Comparison of ENCODE assay signal across 8 cellular contexts in genomic region chr15:70569139-70569717, GRCh38.
DNase-seq lines count a peak whose midpoint lies in the region; TF ChIP-seq lines count a peak whose summit lies in the region.

No MANE protein-coding gene starts in this region.

- no peaks in the 10 kb centered on the region for H4K20me1 ChIP-seq in fibroblast of lung (ENCODE audit: control insufficient read depth, extremely low read depth, insufficient read depth, low read length)

- H3K9me3 ChIP-seq in fibroblast of lung (ENCODE audit: control insufficient read depth, insufficient read depth, low read depth, low read length), result no peaks in the 10 kb centered on the region
- no peaks in the 10 kb centered on the region for H3K9me3 ChIP-seq in prostate gland

- no peak overlapping the region for H3K4me2 ChIP-seq in fibroblast of lung (ENCODE audit: extremely low read depth, insufficient read depth, low read length)

- WGBS in prostate gland, result 49% methylated on average over 3 of the region's 3 CpGs

- no peaks in the 10 kb centered on the region for H3K36me3 ChIP-seq in fibroblast of lung (ENCODE audit: control insufficient read depth, insufficient read depth, low read length)
- H3K36me3 ChIP-seq in prostate gland, result no peaks in the 10 kb centered on the region

- H3K27ac ChIP-seq in fibroblast of lung (ENCODE audit: insufficient read depth, low read length), result no peak overlapping the region
- no peak overlapping the region for H3K27ac ChIP-seq in prostate gland

- TF ChIP-seq CTCF in fibroblast of lung (conservative IDR thresholded peaks at IDR 0.05 in 1 of 2, IDR thresholded peaks at IDR 0.05 in 1 of 2; ENCODE audit: low read depth in 1 of 2, low read length in 2 of 2) (peak; percentile 60 to 76), prostate gland (IDR thresholded peaks at IDR 0.05) (peak; percentile 10 to 56 (median 48))

- H3K4me1 ChIP-seq in fibroblast of lung (ENCODE audit: control insufficient read depth, extremely low read depth, insufficient read depth, low read length) (no peaks in the 10 kb centered on the region), prostate gland (replicated peaks) (no peaks in the 10 kb centered on the region)

- no peak overlapping the region for H3K9ac ChIP-seq in fibroblast of lung (ENCODE audit: insufficient read depth, low read length)

- no peak overlapping the region for H3K4me3 ChIP-seq in fibroblast of lung (replicated peaks in 1 of 4; ENCODE audit: control extremely low read depth in 1 of 4, insufficient read depth in 1 of 4, low read depth in 3 of 4, low read length in 4 of 4)
- no peak overlapping the region for H3K4me3 ChIP-seq in prostate gland

- DNase-seq in DMS53 (lab: John Stamatoyannopoulos, UW) (peak; percentile 22), DMS53 treated with DMSO at 0.1 percent for 48 hours (lab: John Stamatoyannopoulos, UW; ENCODE audit: unreplicated experiment) (no peak), RKO (ENCODE audit: low spot score) (peak; percentile 30), fibroblast of lung (ENCODE audit: low read depth in 2 of 2) (peak; percentile 66 to 70), prostate gland (ENCODE audit: low spot score) (peak; percentile 28), iPS-NIHi7 (ENCODE audit: extremely low spot score) (no peak)
- DNase-seq in stimulated activated naive CD4-positive, alpha-beta T cell treated with Interleukin-2 at 50 U/mL for 16 hours (lab: John Stamatoyannopoulos, UW), result no peak
- DNase-seq in activated CD4-positive, CD25-positive, alpha-beta regulatory T cell (lab: John Stamatoyannopoulos, UW), result no peak

- H3K27me3 ChIP-seq in fibroblast of lung (ENCODE audit: control insufficient read depth, insufficient read depth, low read length) (no peaks in the 10 kb centered on the region), prostate gland (replicated peaks; ENCODE audit: insufficient read depth) (no peaks in the 10 kb centered on the region)

- intact Hi-C loops in prostate gland (cut with DNase I), result loop anchor here (5.0 kb wide), 1 partner anchor 68 kb away; no protein-coding TSS in a partner anchor

- no peak for TF ChIP-seq POLR2A in prostate gland (IDR thresholded peaks at IDR 0.05)

- no peaks in the 10 kb centered on the region for H3K79me2 ChIP-seq in fibroblast of lung (ENCODE audit: control insufficient read depth, insufficient read depth, low read length)

- H2AFZ ChIP-seq in fibroblast of lung (ENCODE audit: low read length), result no peak overlapping the region

Comparison
In these comparisons a context has a peak if more than half of its experiments do, and no peak if none do; other contexts are left out.
1. DNase-seq: peak in DMS53 (single experiment), RKO (single experiment), fibroblast of lung (2 of 2) and prostate gland (single experiment); none in DMS53 treated with DMSO at 0.1 percent for 48 hours (single experiment), stimulated activated naive CD4-positive, alpha-beta T cell treated with Interleukin-2 at 50 U/mL for 16 hours (single experiment), activated CD4-positive, CD25-positive, alpha-beta regulatory T cell (0 of 4) and iPS-NIHi7 (single experiment).